In the genomic region with DNA sequence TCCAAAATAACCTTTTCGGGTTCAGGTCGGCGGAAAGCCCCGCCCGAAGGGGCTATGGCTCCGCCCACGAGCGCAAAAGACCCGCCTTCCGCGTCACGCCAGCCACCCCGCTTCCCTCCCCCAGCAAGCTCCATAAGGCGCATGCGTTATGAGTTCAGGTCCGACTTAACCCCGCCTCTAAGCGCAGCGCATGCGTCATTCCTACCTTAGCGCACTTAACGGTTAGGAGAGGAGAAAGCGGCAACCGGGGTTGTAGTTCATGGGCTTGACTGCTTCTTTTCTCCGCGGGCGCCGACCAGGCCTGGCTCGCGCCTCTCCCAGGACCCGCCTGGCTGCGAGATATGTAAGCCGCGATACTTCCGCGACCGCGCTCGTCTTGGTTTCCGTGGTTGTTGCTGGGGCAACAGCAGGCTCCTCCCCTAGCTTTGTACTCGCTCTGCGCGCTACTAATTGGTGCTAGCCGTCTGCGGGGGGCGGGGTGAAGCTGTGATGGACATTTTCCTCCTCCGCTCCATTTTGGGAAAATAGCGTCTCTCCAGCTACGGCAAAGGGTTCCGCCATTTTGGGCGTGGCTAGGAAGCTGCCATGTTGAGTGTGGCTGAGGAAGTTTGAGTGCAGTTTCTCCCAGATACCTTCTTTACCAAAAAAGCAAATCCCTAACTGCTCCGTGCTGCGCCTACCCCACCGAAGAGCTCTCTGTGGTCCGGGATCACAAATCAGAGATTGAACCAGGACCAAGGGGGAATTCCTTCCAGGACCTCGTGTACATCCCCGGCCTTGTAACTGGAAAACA, we compare ENCODE assay signal across 7 cellular contexts. TPM values are rescaled to one million over a fixed set of nuclear protein-coding genes. Genes with fewer than 3 reads are reported as not detected.
DNase-seq lines count a peak whose midpoint lies in the region; ATAC-seq, FAIRE-seq and TF ChIP-seq lines count a peak whose summit lies in the region.

A gene with protein sequence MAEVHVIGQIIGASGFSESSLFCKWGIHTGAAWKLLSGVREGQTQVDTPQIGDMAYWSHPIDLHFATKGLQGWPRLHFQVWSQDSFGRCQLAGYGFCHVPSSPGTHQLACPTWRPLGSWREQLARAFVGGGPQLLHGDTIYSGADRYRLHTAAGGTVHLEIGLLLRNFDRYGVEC (minus strand): TSS at position 397 of the 793 bp plus-strand sequence. CDS start 630 bp downstream, outside the sequence.

- peak; percentile 98 for FAIRE-seq in GM18507 (lab: Jason Lieb, UNC)

- WGBS in hepatocyte (ENCODE audit: low lambda C conversion rate, missing lambda C conversion rate) = 3% methylated on average over 50 of the region's 57 CpGs

- ATAC-seq in HG02981 (IDR thresholded peaks at IDR 0.05; ENCODE audit: unreplicated experiment) = peak; percentile 71

- peak within 1 kb of the TSS; percentile 84 for H3K4me2 ChIP-seq in hepatocyte

- H3K9me2 ChIP-seq in hepatocyte (replicated peaks; ENCODE audit: insufficient read depth) = no peaks in the 10 kb centered on the region

- H3K4me1 ChIP-seq in hepatocyte (ENCODE audit: insufficient read depth) = peaks cover 18% of the 10 kb centered on the region

- H3K9me3 ChIP-seq in hepatocyte (ENCODE audit: low read depth) = no peaks in the 10 kb centered on the region

- peak; percentile 88 for DNase-seq in GM18507 (ENCODE audit: extremely low spot score, insufficient read length, low read depth)
- peak; percentile 95 for DNase-seq in NCI-H2029 treated with DMSO at 0.1 percent for 48 hours (lab: John Stamatoyannopoulos, UW)
- DNase-seq in T-helper 9 cell = peak; percentile 94
- peak; percentile 99 for DNase-seq in astrocyte of the hippocampus (ENCODE audit: low read depth, low spot score)
- peak; percentile 99 for DNase-seq in hepatocyte (ENCODE audit: low spot score)
- DNase-seq in renal cortical epithelial cell (ENCODE audit: low read depth) = peak; percentile 94

- no peaks in the 10 kb centered on the region for H4K20me1 ChIP-seq in hepatocyte (ENCODE audit: insufficient read depth, poor library complexity, severe bottlenecking)

- peak within 1 kb of the TSS; percentile 75 for H2AFZ ChIP-seq in hepatocyte

- peak within 1 kb of the TSS; percentile 94 for H3K27ac ChIP-seq in hepatocyte

- H3K4me3 ChIP-seq in hepatocyte = peak within 1 kb of the TSS; percentile 45

- no peaks in the 10 kb centered on the region for H3K27me3 ChIP-seq in hepatocyte

- TF ChIP-seq CTCF in hepatocyte (IDR thresholded peaks at IDR 0.05; ENCODE audit: poor library complexity) = no peak

- no peaks in the 10 kb centered on the region for H3K36me3 ChIP-seq in hepatocyte (replicated peaks; ENCODE audit: insufficient read depth, low read depth)

- H3K79me2 ChIP-seq in hepatocyte = peaks cover 32% of the 10 kb centered on the region

RNA-seq across cellular contexts. Expression of the gene that starts here (rescaled TPM):
- total RNA-seq in hepatocyte (5.3 and 6.0 TPM in 2 replicates), renal cortical epithelial cell (7.4 and 10.1 TPM in 2 replicates)
- 9.6 and 13.2 TPM in 2 replicates for polyA plus RNA-seq in hepatocyte

Comparison
In these comparisons a context has a peak if more than half of its experiments do, and no peak if none do; other contexts are left out.
1. Peak in every context shown above with its lines: DNase-seq, ATAC-seq, H3K4me3 ChIP-seq and H3K27ac ChIP-seq.